ENCODE assay signal across 1 cellular context in the genomic region with DNA sequence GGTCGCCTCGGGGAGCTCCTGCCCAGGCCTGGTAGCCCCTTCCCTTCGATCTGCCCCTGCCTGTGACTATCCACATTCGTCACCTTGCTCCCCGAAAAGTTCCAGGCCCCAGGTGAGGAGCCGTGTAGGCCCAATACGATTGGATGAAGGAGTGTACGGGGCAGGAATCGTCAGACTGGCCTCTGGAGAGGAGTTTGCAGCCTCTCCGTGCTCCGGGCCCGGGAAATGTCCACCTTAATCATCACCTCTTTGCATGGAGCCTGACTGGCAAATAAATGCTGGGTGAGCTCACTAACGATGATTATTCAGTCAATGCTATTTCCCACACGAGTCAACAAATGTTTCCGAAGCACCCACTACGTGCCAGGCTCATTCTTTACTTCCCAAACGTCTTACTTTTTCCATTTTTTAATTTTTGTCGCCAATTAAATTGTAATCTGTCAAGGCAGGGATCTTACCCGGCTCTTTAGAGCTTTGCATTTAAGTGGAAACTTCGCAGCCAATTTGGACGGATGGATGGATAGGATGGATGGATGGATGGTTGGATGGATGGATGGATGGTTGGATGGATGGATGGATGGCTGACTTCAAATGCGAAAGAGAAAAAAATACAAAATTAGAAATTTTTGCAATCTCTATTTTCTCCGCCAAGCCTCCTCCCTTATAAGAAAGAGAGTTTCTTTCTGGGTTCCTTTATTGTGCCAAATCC.
A peak's percentile ranks its signal among the peaks of the same experiment; 100 is the strongest.
TF ChIP-seq lines count a peak whose summit lies in the region.

No MANE protein-coding gene starts in this region.

TF ChIP-seq in GM12878, 131 proteins besides CTCF, POLR2A, EP300 and RAD21 (continued from another document):
- TF ChIP-seq, protein P1, sequence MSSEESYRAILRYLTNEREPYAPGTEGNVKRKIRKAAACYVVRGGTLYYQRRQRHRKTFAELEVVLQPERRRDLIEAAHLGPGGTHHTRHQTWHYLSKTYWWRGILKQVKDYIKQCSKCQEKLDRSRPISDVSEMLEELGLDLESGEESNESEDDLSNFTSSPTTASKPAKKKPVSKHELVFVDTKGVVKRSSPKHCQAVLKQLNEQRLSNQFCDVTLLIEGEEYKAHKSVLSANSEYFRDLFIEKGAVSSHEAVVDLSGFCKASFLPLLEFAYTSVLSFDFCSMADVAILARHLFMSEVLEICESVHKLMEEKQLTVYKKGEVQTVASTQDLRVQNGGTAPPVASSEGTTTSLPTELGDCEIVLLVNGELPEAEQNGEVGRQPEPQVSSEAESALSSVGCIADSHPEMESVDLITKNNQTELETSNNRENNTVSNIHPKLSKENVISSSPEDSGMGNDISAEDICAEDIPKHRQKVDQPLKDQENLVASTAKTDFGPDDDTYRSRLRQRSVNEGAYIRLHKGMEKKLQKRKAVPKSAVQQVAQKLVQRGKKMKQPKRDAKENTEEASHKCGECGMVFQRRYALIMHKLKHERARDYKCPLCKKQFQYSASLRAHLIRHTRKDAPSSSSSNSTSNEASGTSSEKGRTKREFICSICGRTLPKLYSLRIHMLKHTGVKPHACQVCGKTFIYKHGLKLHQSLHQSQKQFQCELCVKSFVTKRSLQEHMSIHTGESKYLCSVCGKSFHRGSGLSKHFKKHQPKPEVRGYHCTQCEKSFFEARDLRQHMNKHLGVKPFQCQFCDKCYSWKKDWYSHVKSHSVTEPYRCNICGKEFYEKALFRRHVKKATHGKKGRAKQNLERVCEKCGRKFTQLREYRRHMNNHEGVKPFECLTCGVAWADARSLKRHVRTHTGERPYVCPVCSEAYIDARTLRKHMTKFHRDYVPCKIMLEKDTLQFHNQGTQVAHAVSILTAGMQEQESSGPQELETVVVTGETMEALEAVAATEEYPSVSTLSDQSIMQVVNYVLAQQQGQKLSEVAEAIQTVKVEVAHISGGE (CRISPR knock-in tag; IDR thresholded peaks at IDR 0.05), result no peak
- TF ChIP-seq GABPA (IDR thresholded peaks at IDR 0.05; ENCODE audit: low read depth) (no peak), ASH2L (IDR thresholded peaks at IDR 0.05; ENCODE audit: borderline replicate concordance, low read depth) (peak; percentile 36; the same call in 1 of the 2 replicates)
TF ChIP-seq in GM12878: peak in this region for 2.
